8 cellular contexts compared by ENCODE assay signal in the genomic region with DNA sequence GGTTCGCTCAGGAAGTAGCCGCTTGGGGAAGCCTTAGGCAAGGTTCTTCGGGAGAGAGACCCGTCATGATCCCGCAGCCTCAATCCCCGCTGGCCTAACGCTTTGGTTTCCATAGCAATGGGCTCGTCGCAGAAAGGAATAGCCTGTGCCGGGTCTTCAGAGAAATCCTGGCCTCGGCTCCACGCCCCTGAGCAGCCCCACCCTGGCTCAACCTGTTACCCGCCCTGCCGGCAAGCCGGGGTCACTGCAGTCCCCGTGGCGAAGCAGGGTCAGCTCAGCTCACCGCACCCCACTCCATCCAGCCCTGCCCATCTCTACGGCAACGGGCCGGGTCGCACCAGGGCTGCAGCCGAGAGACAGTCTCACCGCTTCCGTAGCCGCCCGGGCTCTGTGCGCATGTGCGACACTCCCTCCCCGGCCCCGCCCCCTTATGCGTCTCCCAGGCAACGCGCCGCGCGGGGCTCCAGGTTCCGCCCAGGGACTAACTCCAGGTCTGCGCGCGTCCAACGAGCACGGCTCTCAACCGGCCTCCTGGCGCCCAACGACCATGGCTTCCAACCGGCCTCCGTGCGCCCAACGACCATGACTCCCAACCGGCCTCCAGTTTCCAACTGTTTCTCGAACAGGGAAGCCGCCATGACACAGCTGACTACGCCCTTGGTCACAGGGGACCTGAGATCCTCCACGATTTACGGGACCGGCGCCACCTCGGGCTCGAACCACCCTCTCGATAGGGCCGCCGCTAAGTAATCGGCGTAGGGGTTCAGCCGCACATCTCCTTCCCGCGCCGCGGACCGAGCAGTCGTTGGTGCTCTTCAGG. TPM values are rescaled to one million over a fixed set of nuclear protein-coding genes. Genes with fewer than 3 reads are reported as not detected.
DNase-seq lines count a peak whose midpoint lies in the region; TF ChIP-seq lines count a peak whose summit lies in the region.

DUSP18 (minus strand) TSS at position 390 of the 820 bp plus-strand sequence. CDS start 3,872 bp downstream, outside the sequence.

- CTCF ChIA-PET in SK-N-SH (lab: Yijun Ruan, JAX): interaction anchor here (0.8 to 2.6 kb wide), 9 partner anchors 10 to 223 kb away, joined by 3 to 13 read pairs (median 4); partner anchors contain the start of gene OSBP2

- 2% methylated on average over 24 of the region's 72 CpGs for WGBS in SK-N-SH (ENCODE audit: low lambda C conversion rate)
- WGBS in suprapubic skin: 0% methylated on average over 11 of the region's 72 CpGs

- peak within 1 kb of the TSS; percentile 74 for H3K4me2 ChIP-seq in SK-N-SH

- TF ChIP-seq CTCF in GM06990 (IDR thresholded peaks at IDR 0.05; ENCODE audit: insufficient read depth, low read length, poor library complexity, severe bottlenecking): peak; percentile 24
- TF ChIP-seq CTCF in HFF-Myc (IDR thresholded peaks at IDR 0.05; ENCODE audit: low read depth, low read length, missing control alignments): peak; percentile 32
- peak; percentile 15 for TF ChIP-seq CTCF in NB4 (IDR thresholded peaks at IDR 0.05; ENCODE audit: low read depth, low read length)
- peak; percentile 42 for TF ChIP-seq CTCF in SK-N-SH (IDR thresholded peaks at IDR 0.05)
- TF ChIP-seq CTCF in suprapubic skin (IDR thresholded peaks at IDR 0.05): peak in 1 of 2 donors; percentile 50

- no peaks in the 10 kb centered on the region for H3K9me2 ChIP-seq in SK-N-SH

- TF ChIP-seq POLR2A in NB4 (IDR thresholded peaks at IDR 0.05; ENCODE audit: extremely low read depth, insufficient read length) (peak; percentile 41), suprapubic skin (IDR thresholded peaks at IDR 0.05) (no peak)

- H3K4me1 ChIP-seq in SK-N-SH (ENCODE audit: control insufficient read depth in 1 of 2, insufficient read depth in 2 of 2, low read depth in 1 of 2, low read length in 1 of 2) (peaks cover 0 to 12% of the 10 kb centered on the region in 2 experiments; a peak in 2 of 4 replicates), suprapubic skin (peaks cover 21% of the 10 kb centered on the region)

- H3K27ac ChIP-seq in SK-N-SH (ENCODE audit: low read depth in 2 of 2, low read length in 1 of 2): peak within 1 kb of the TSS; percentile 52 to 73; a peak in 3 of 4 replicates
- H3K27ac ChIP-seq in suprapubic skin: peak within 1 kb of the TSS; percentile 28

- peak within 1 kb of the TSS; percentile 82 for H3K4me3 ChIP-seq in GM06990 (replicated peaks; ENCODE audit: low read depth, low read length)
- peak within 1 kb of the TSS; percentile 62 for H3K4me3 ChIP-seq in HFF-Myc (replicated peaks; ENCODE audit: low read depth, low read length)
- H3K4me3 ChIP-seq in NB4 (ENCODE audit: low read depth, low read length): peak within 1 kb of the TSS; percentile 66
- peak within 1 kb of the TSS; percentile 65 to 71 for H3K4me3 ChIP-seq in SK-N-SH (ENCODE audit: low read depth in 2 of 2, low read length in 1 of 2)
- H3K4me3 ChIP-seq in suprapubic skin: peak within 1 kb of the TSS; percentile 61

- no peaks in the 10 kb centered on the region for H3K9me3 ChIP-seq in SK-N-SH
- H3K9me3 ChIP-seq in suprapubic skin: no peaks in the 10 kb centered on the region

- H3K9ac ChIP-seq in SK-N-SH: peak within 1 kb of the TSS; percentile 70

- H3F3A ChIP-seq in SK-N-SH (replicated peaks; ENCODE audit: insufficient read depth): no peaks in the 10 kb centered on the region

- no peak for TF ChIP-seq RAD21 in SK-N-SH (IDR thresholded peaks at IDR 0.05; ENCODE audit: low read length)

- POLR2A ChIA-PET in SK-N-SH (lab: Yijun Ruan, JAX): interaction anchor here (0.5 to 1.4 kb wide), 4 partner anchors 16 to 70 kb away, joined by 3 to 4 read pairs (median 4); no protein-coding TSS in a partner anchor

- no peaks in the 10 kb centered on the region for H4K20me1 ChIP-seq in SK-N-SH (ENCODE audit: insufficient read depth)

- H2AFZ ChIP-seq in SK-N-SH (ENCODE audit: low read depth): peak within 1 kb of the TSS; percentile 96

- H3K79me2 ChIP-seq in SK-N-SH (ENCODE audit: insufficient read depth): peaks cover 16% of the 10 kb centered on the region; the same call in 1 of the 2 replicates

- TF ChIP-seq EP300 in SK-N-SH (IDR thresholded peaks at IDR 0.05; ENCODE audit: borderline replicate concordance in 1 of 2, low read depth in 1 of 2, low read length in 1 of 2): no peak
- no peak for TF ChIP-seq EP300 in suprapubic skin (IDR thresholded peaks at IDR 0.05)

- DNase-seq in GM06990 (ENCODE audit: extremely low read depth, insufficient read length) (peak; percentile 92), HFF-Myc (ENCODE audit: extremely low read depth, low read depth) (peak; percentile 69), NB4 (ENCODE audit: low read depth) (peak; percentile 89), SK-N-SH (peak; percentile 99), globus pallidus (ENCODE audit: low spot score) (peak; percentile 85), nucleus accumbens (lab: John Stamatoyannopoulos, UW) (peak in 55 of 56 donors; percentile 57 to 96 (median 86)), suprapubic skin (ENCODE audit: low spot score in 2 of 2) (peak; percentile 96)
- peak; percentile 90 for DNase-seq in activated naive CD4-positive, alpha-beta T cell treated with anti-CD3 and anti-CD28 coated beads, Interleukin-2, amount 50 U/mL, for 16 hours

- H3K27me3 ChIP-seq in GM06990 (replicated peaks; ENCODE audit: control insufficient read depth, insufficient read depth, low read length) (no peaks in the 10 kb centered on the region), SK-N-SH (ENCODE audit: insufficient read depth) (no peaks in the 10 kb centered on the region), suprapubic skin (no peaks in the 10 kb centered on the region)

- H3K36me3 ChIP-seq in GM06990 (ENCODE audit: control insufficient read depth, insufficient read depth, low read length) (no peaks in the 10 kb centered on the region; the same call in 1 of the 2 replicates), SK-N-SH (replicated peaks in 1 of 2; ENCODE audit: control insufficient read depth in 1 of 2, insufficient read depth in 2 of 2, low read length in 1 of 2) (no peaks in the 10 kb centered on the region), suprapubic skin (peaks cover 14% of the 10 kb centered on the region)

TF ChIP-seq in SK-N-SH, 30 proteins besides CTCF, POLR2A, EP300 and RAD21:
- TF ChIP-seq TAF1 (IDR thresholded peaks at IDR 0.05; ENCODE audit: borderline replicate concordance, low read depth, low read length): peak; percentile 57
- TF ChIP-seq JUND (IDR thresholded peaks at IDR 0.05): no peak
- peak; percentile 77 for TF ChIP-seq POLR2AphosphoS5 (IDR thresholded peaks at IDR 0.05; ENCODE audit: low read depth, low read length)
- peak; percentile 90 for TF ChIP-seq MXI1 (IDR thresholded peaks at IDR 0.05; ENCODE audit: low read depth, low read length)
- TF ChIP-seq, protein P1, sequence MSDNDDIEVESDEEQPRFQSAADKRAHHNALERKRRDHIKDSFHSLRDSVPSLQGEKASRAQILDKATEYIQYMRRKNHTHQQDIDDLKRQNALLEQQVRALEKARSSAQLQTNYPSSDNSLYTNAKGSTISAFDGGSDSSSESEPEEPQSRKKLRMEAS (IDR thresholded peaks at IDR 0.05; ENCODE audit: low read depth): 0 out of 2 replicates have a peak, but pooled peaks have one; percentile 70
- TF ChIP-seq SMC3 (IDR thresholded peaks at IDR 0.05; ENCODE audit: low read depth, low read length): peak; percentile 2; the same call in 1 of the 2 replicates
- TF ChIP-seq GABPA (IDR thresholded peaks at IDR 0.05; ENCODE audit: low read depth): no peak
- peak; percentile 93 for TF ChIP-seq NRF1 (IDR thresholded peaks at IDR 0.05; ENCODE audit: low read depth, low read length)
- no peak for TF ChIP-seq FOXJ3 (CRISPR knock-in tag; IDR thresholded peaks at IDR 0.05)
- peak; percentile 31; the same call in 1 of the 2 replicates for TF ChIP-seq YY1 (IDR thresholded peaks at IDR 0.05; ENCODE audit: low read depth)

RNA-seq across cellular contexts. Expression of gene DUSP18, which starts in this region (rescaled TPM):
- 11.7 and 13.9 TPM in 2 replicates for polyA plus RNA-seq in SK-N-SH (2012; rRNA removed)
- 5.2 and 7.8 TPM in 2 replicates for polyA plus RNA-seq in SK-N-SH (2012; cell fraction: cytosol; rRNA removed)
- 15.7 and 26.5 TPM in 2 replicates for polyA plus RNA-seq in SK-N-SH (2012; cell fraction: nucleus; rRNA removed)
- 10 to 100 TPM; 14.2 to 20.4 (median 16.5) TPM for total RNA-seq in suprapubic skin

Comparison
In these comparisons a context has a peak if more than half of its experiments do, and no peak if none do; other contexts are left out.
1. Peak in every context shown above with its lines: DNase-seq, H3K4me3 ChIP-seq and H3K27ac ChIP-seq.